ENCODE assay signal across 1 cellular context in the genomic region with DNA sequence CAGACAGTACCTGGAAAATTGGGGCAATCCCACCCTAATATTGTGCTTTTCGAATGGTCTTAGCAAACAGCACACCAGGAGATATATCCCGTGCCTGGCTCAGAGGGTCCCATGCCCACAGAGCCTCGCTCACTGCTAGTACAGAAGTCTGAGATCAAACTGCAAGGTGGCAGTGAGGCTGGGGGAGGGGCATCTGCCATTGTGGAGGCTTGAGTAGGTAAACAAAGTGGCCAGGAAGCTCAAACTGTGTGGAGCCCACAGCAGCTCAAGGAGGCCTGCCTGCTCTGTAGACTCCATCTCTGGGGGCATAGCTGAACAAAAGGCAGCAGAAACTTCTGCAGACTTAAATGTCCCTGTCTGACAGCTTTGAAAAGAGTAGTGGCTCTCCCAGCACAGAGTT. TPM values are rescaled to one million over a fixed set of nuclear protein-coding genes. Genes with fewer than 3 reads are reported as not detected.
"Had no signal": no experiment of that assay in that cellular context is flagged by ENCODE, and none has a peak within 500 bp of the region (broad histone marks: within the 10 kb centered on the region; RNA-seq: fewer than 3 reads in every experiment).

No MANE protein-coding gene starts in this region.

RNA-seq across cellular contexts. Expression of a gene that starts 53.3 kb away (rescaled TPM):
- total RNA-seq: vagina had no signal
